In genomic region chr17:19330271-19330670, GRCh38 we compare ENCODE assay signal across 21 cellular contexts. TPM values are rescaled to one million over a fixed set of nuclear protein-coding genes. Genes with fewer than 3 reads are reported as not detected.
"Had no signal": no experiment of that assay in that cellular context is flagged by ENCODE, and none has a peak within 500 bp of the region (broad histone marks: within the 10 kb centered on the region; RNA-seq: fewer than 3 reads in every experiment).

No MANE protein-coding gene starts in this region.

- H3K4me3 Mint-ChIP-seq: activated B cell treated with CpG ODN at 0.5 μM for 24 hours; activated naive CD8-positive, alpha-beta T cell; activated T-cell treated with anti-CD3 and anti-CD28 coated beads, Interleukin-2, amount 50 U/mL, for 72 hours; central memory CD8-positive, alpha-beta T cell; immature natural killer cell; T-helper 1 cell treated with Interleukin-12 subunit alpha and Interleukin-12 subunit beta and Interleukin-4 antibody, amounts not matched to agents 30 μg/mL and 1 μg/mL, for 36 hours had no signal

- H3K9me3 Mint-ChIP-seq: central memory CD8-positive, alpha-beta T cell had no signal

- DNase-seq: activated B cell treated with CpG ODN at 0.5 μM for 24 hours; activated CD4-positive, alpha-beta T cell treated with anti-CD3 and anti-CD28 coated beads for 48 hours; activated CD8-positive, alpha-beta memory T cell treated with anti-CD3 and anti-CD28 coated beads, Interleukin-2, amount 50 U/mL, for 48 hours; activated gamma-delta T cell treated with Interleukin-2 at 50 U/mL for 16 hours; activated T-cell treated with anti-CD3 and anti-CD28 coated beads, Interleukin-2, amount 50 U/mL, for 72 hours; amniotic stem cell; body of pancreas; cortex of kidney; effector CD8-positive, alpha-beta T cell; foreskin melanocyte; immature natural killer cell; stimulated activated CD4-positive, alpha-beta T cell treated with anti-CD3 and anti-CD28 coated beads, Interleukin-15, amount 100 ng/mL, for 24 hours; stimulated activated CD4-positive, alpha-beta T cell treated with anti-CD3 and anti-CD28 coated beads, Interleukin-4, amount 100 ng/mL, for 1 hour; stimulated activated naive CD4-positive, alpha-beta T cell treated with Interleukin-2 at 50 U/mL for 16 hours; trophoblast cell had no signal

- H3K27ac ChIP-seq: body of pancreas, pancreas, suprapubic skin had no signal

- H3K9me3 ChIP-seq: body of pancreas, pancreas, suprapubic skin had no signal

- H3K4me1 ChIP-seq: body of pancreas, pancreas, suprapubic skin had no signal

- H3K4me3 ChIP-seq: body of pancreas, pancreas, suprapubic skin had no signal

- H3K27me3 Mint-ChIP-seq: activated B cell treated with CpG ODN at 0.5 μM for 24 hours; central memory CD8-positive, alpha-beta T cell had no signal

- H3K4me1 Mint-ChIP-seq: activated B cell treated with CpG ODN at 0.5 μM for 24 hours; central memory CD8-positive, alpha-beta T cell; immature natural killer cell had no signal

- H3K27me3 ChIP-seq: body of pancreas, pancreas, suprapubic skin had no signal

- ATAC-seq: activated T-cell treated with anti-CD3 and anti-CD28 coated beads, Interleukin-2, amount 50 U/mL, for 72 hours; body of pancreas; pancreas had no signal

- H3K27ac Mint-ChIP-seq: activated B cell treated with CpG ODN at 0.5 μM for 24 hours; activated naive CD8-positive, alpha-beta T cell; activated T-cell treated with anti-CD3 and anti-CD28 coated beads, Interleukin-2, amount 50 U/mL, for 72 hours; immature natural killer cell; T-helper 1 cell treated with Interleukin-12 subunit alpha and Interleukin-12 subunit beta and Interleukin-4 antibody, amounts not matched to agents 30 μg/mL and 1 μg/mL, for 36 hours had no signal

RNA-seq across cellular contexts. Expression of gene MFAP4, which starts 56.7 kb away (rescaled TPM):
- total RNA-seq: activated B cell treated with CpG ODN at 0.5 μM for 24 hours had no signal
- polyA plus RNA-seq: neural cell had no signal
